16 cellular contexts compared by ENCODE assay signal in genomic region chr17:3603119-3603869, GRCh38. TPM values are rescaled to one million over a fixed set of nuclear protein-coding genes. Genes with fewer than 3 reads are reported as not detected.
A peak's percentile ranks its signal among the peaks of the same experiment; 100 is the strongest.
DNase-seq lines count a peak whose midpoint lies in the region; ATAC-seq, FAIRE-seq and TF ChIP-seq lines count a peak whose summit lies in the region.
"Had no signal": no experiment of that assay in that cellular context is flagged by ENCODE, and none has a peak within 500 bp of the region (broad histone marks: within the 10 kb centered on the region; RNA-seq: fewer than 3 reads in every experiment).

No MANE protein-coding gene starts in this region.

- intact Hi-C loops in kidney (cut with DNase I): no loop called here
- intact Hi-C loops in activated T-helper 2 cell treated with anti-CD3 and anti-CD28 coated beads, Interferon-gamma antibody, Interleukin-2, Interleukin-4, amounts not matched to agents 10 μg/mL and 5 μg/mL and 100 μg/mL, durations not matched to agents 14 hours and 24 hours and 36 hours (cut with micrococcal nuclease): no loop called here

- H3K36me3 Mint-ChIP-seq in activated T-helper 2 cell treated with anti-CD3 and anti-CD28 coated beads, Interferon-gamma antibody, Interleukin-2, Interleukin-4, amounts not matched to agents 10 μg/mL and 5 μg/mL and 100 μg/mL, durations not matched to agents 14 hours and 24 hours and 36 hours (ENCODE audit: low read depth): peaks cover 12% of the 10 kb centered on the region

- no peak overlapping the region for H3K4me3 Mint-ChIP-seq in activated T-helper 2 cell treated with anti-CD3 and anti-CD28 coated beads, Interferon-gamma antibody, Interleukin-2, Interleukin-4, amounts not matched to agents 10 μg/mL and 5 μg/mL and 100 μg/mL, durations not matched to agents 14 hours and 24 hours and 36 hours (ENCODE audit: low read depth)
- H3K4me3 Mint-ChIP-seq: CD8-positive, alpha-beta T cell; neural crest cell had no signal

- H3K4me1 Mint-ChIP-seq in activated T-helper 2 cell treated with anti-CD3 and anti-CD28 coated beads, Interferon-gamma antibody, Interleukin-2, Interleukin-4, amounts not matched to agents 10 μg/mL and 5 μg/mL and 100 μg/mL, durations not matched to agents 14 hours and 24 hours and 36 hours (ENCODE audit: low read depth): no peaks in the 10 kb centered on the region
- H3K4me1 Mint-ChIP-seq: neural crest cell had no signal

- H3K4me3 ChIP-seq in AG10803 (ENCODE audit: low read length) (no peak overlapping the region), choroid plexus epithelial cell (ENCODE audit: low read depth, low read length) (no peak overlapping the region), kidney (ENCODE audit: low read length in 2 of 2) (no peak overlapping the region)
- H3K4me3 ChIP-seq: SJSA1 had no signal

- H3K27me3 Mint-ChIP-seq in activated T-helper 2 cell treated with anti-CD3 and anti-CD28 coated beads, Interferon-gamma antibody, Interleukin-2, Interleukin-4, amounts not matched to agents 10 μg/mL and 5 μg/mL and 100 μg/mL, durations not matched to agents 14 hours and 24 hours and 36 hours (ENCODE audit: low read depth): no peaks in the 10 kb centered on the region

- no peak overlapping the region for H3K9ac ChIP-seq in kidney (ENCODE audit: low read length in 2 of 2)

- TF ChIP-seq CTCF in AG10803 (conservative IDR thresholded peaks at IDR 0.05; ENCODE audit: low read length) (no peak), choroid plexus epithelial cell (conservative IDR thresholded peaks at IDR 0.05; ENCODE audit: low read depth, low read length) (no peak), kidney (IDR thresholded peaks at IDR 0.05; ENCODE audit: borderline replicate concordance, extremely low read depth, insufficient read depth) (no peak)

- H3K27ac ChIP-seq in kidney (ENCODE audit: low read depth in 2 of 2, low read length in 2 of 2): no peak overlapping the region
- H3K27ac ChIP-seq: SJSA1 had no signal

- DNase-seq in AG10803 (ENCODE audit: low read depth): peak; percentile 72
- peak; percentile 84 for DNase-seq in HT1080 (ENCODE audit: low read depth)
- DNase-seq in choroid plexus epithelial cell (ENCODE audit: low read depth): peak; percentile 74
- peak; percentile 22 for DNase-seq in kidney
- DNase-seq in activated T-helper 2 cell treated with anti-CD3 and anti-CD28 coated beads, Interferon-gamma antibody, Interleukin-2, Interleukin-4, amounts not matched to agents 10 μg/mL and 5 μg/mL and 100 μg/mL, durations not matched to agents 14 hours and 24 hours and 36 hours (ENCODE audit: low spot score): no peak
- no peak for DNase-seq in NOMO-1 treated with dmso at 0.1 percent for 144 hours (lab: John Stamatoyannopoulos, UW; ENCODE audit: unreplicated experiment)
- DNase-seq in NCI-H2196 (lab: John Stamatoyannopoulos, UW; ENCODE audit: unreplicated experiment): no peak
- DNase-seq: activated gamma-delta T cell; CD8-positive, alpha-beta T cell; effector memory CD4-positive, alpha-beta T cell; NCI-H2171 treated with DMSO at 0.1 percent for 48 hours; stimulated activated naive CD4-positive, alpha-beta T cell treated with Interleukin-2 at 50 U/mL for 16 hours had no signal

- H3K4me1 ChIP-seq in kidney (ENCODE audit: control insufficient read depth in 1 of 2, insufficient read depth in 1 of 2, low read depth in 1 of 2, low read length in 2 of 2): no peaks in the 10 kb centered on the region
- H3K4me1 ChIP-seq: SJSA1 had no signal

- no peak for FAIRE-seq in kidney (lab: Jason Lieb, UNC)
- FAIRE-seq: urothelium cell line had no signal

- H3K9me3 ChIP-seq in kidney (ENCODE audit: control insufficient read depth in 1 of 2, low read length in 2 of 2): no peaks in the 10 kb centered on the region
- H3K9me3 ChIP-seq: SJSA1 had no signal

- no peak overlapping the region for H3K27ac Mint-ChIP-seq in activated T-helper 2 cell treated with anti-CD3 and anti-CD28 coated beads, Interferon-gamma antibody, Interleukin-2, Interleukin-4, amounts not matched to agents 10 μg/mL and 5 μg/mL and 100 μg/mL, durations not matched to agents 14 hours and 24 hours and 36 hours
- H3K27ac Mint-ChIP-seq: CD8-positive, alpha-beta T cell had no signal

- H3K9me3 Mint-ChIP-seq in activated T-helper 2 cell treated with anti-CD3 and anti-CD28 coated beads, Interferon-gamma antibody, Interleukin-2, Interleukin-4, amounts not matched to agents 10 μg/mL and 5 μg/mL and 100 μg/mL, durations not matched to agents 14 hours and 24 hours and 36 hours: no peaks in the 10 kb centered on the region
- H3K9me3 Mint-ChIP-seq: CD8-positive, alpha-beta T cell; neural crest cell had no signal

- no peak for ATAC-seq in GM18870 (IDR thresholded peaks at IDR 0.05; ENCODE audit: unreplicated experiment)
- ATAC-seq: CD8-positive, alpha-beta T cell had no signal

- H3K36me3 ChIP-seq in kidney (ENCODE audit: control insufficient read depth in 1 of 2, insufficient read depth in 2 of 2, low read length in 2 of 2): peaks cover 6 to 12% of the 10 kb centered on the region in 2 donors
- H3K36me3 ChIP-seq: SJSA1 had no signal

RNA-seq across cellular contexts. Expression of gene TRPV1, which starts 5.9 kb away (rescaled TPM):
- 1.2 and 1.3 TPM in 2 replicates for total RNA-seq in HT1080 (2014; rRNA removed; shearing (Covaris generic))
- polyA plus RNA-seq in HT1080 (2015; cell fraction: cytosol; rRNA removed): 0.72 and 1.1 TPM in 2 replicates
- polyA plus RNA-seq in HT1080 (2015; cell fraction: nucleus; rRNA removed): 5.2 and 7.5 TPM in 2 replicates
- total RNA-seq in kidney: 4.2 TPM
- 4.7 TPM for polyA plus RNA-seq in kidney (ENCODE audit: insufficient read depth, low read depth, low replicate concordance)
- 6.1 and 6.8 TPM in 2 replicates for total RNA-seq in activated T-helper 2 cell treated with anti-CD3 and anti-CD28 coated beads, Interferon-gamma antibody, Interleukin-2, Interleukin-4, amounts not matched to agents 10 μg/mL and 5 μg/mL and 100 μg/mL, durations not matched to agents 14 hours and 24 hours and 36 hours

RNA-seq across cellular contexts. Expression of gene SHPK, which starts 32.8 kb away (rescaled TPM):
- 24.7 and 31.2 TPM in 2 replicates for total RNA-seq in HT1080 (2014; rRNA removed; shearing (Covaris generic))
- 12.1 and 13.4 TPM in 2 replicates for polyA plus RNA-seq in HT1080 (2015; cell fraction: cytosol; rRNA removed)
- polyA plus RNA-seq in HT1080 (2015; cell fraction: nucleus; rRNA removed): 19.2 and 19.4 TPM in 2 replicates
- total RNA-seq in kidney: 17.5 TPM
- 9.2 TPM for polyA plus RNA-seq in kidney (ENCODE audit: insufficient read depth, low read depth, low replicate concordance)
- total RNA-seq in activated T-helper 2 cell treated with anti-CD3 and anti-CD28 coated beads, Interferon-gamma antibody, Interleukin-2, Interleukin-4, amounts not matched to agents 10 μg/mL and 5 μg/mL and 100 μg/mL, durations not matched to agents 14 hours and 24 hours and 36 hours: 19.5 and 19.7 TPM in 2 replicates

RNA-seq across cellular contexts. Expression of gene CTNS, which starts 33.3 kb away (rescaled TPM):
- total RNA-seq in HT1080 (2014; rRNA removed; shearing (Covaris generic)): 29.4 and 30.2 TPM in 2 replicates
- 15.1 and 20.1 TPM in 2 replicates for polyA plus RNA-seq in HT1080 (2015; cell fraction: cytosol; rRNA removed)
- polyA plus RNA-seq in HT1080 (2015; cell fraction: nucleus; rRNA removed): 20.0 and 20.3 TPM in 2 replicates
- 15.7 TPM for total RNA-seq in kidney
- 11.9 TPM for polyA plus RNA-seq in kidney (ENCODE audit: insufficient read depth, low read depth, low replicate concordance)
- 46.6 and 47.9 TPM in 2 replicates for total RNA-seq in activated T-helper 2 cell treated with anti-CD3 and anti-CD28 coated beads, Interferon-gamma antibody, Interleukin-2, Interleukin-4, amounts not matched to agents 10 μg/mL and 5 μg/mL and 100 μg/mL, durations not matched to agents 14 hours and 24 hours and 36 hours

RNA-seq across cellular contexts. Expression of gene TRPV3, which starts 45.7 kb away (rescaled TPM):
- 0.02 and 0.07 TPM in 2 replicates for total RNA-seq in HT1080 (2014; rRNA removed; shearing (Covaris generic))
- 0.06 and 0.10 TPM in 2 replicates for polyA plus RNA-seq in HT1080 (2015; cell fraction: cytosol; rRNA removed)
- 0.16 and 0.29 TPM in 2 replicates for polyA plus RNA-seq in HT1080 (2015; cell fraction: nucleus; rRNA removed)
- 1.2 TPM for total RNA-seq in kidney
- polyA plus RNA-seq in kidney (ENCODE audit: insufficient read depth, low read depth, low replicate concordance): 0.13 TPM
- 0.46 and 0.92 TPM in 2 replicates for total RNA-seq in activated T-helper 2 cell treated with anti-CD3 and anti-CD28 coated beads, Interferon-gamma antibody, Interleukin-2, Interleukin-4, amounts not matched to agents 10 μg/mL and 5 μg/mL and 100 μg/mL, durations not matched to agents 14 hours and 24 hours and 36 hours
- total RNA-seq: SJSA1 had no signal

Comparison
In these comparisons a context has a peak if more than half of its experiments do, and no peak if none do; other contexts are left out.
1. DNase-seq: peak in AG10803 (single experiment), HT1080 (single experiment), choroid plexus epithelial cell (single experiment) and kidney (single experiment); none in activated T-helper 2 cell treated with anti-CD3 and anti-CD28 coated beads, Interferon-gamma antibody, Interleukin-2, Interleukin-4, amounts not matched to agents 10 μg/mL and 5 μg/mL and 100 μg/mL, durations not matched to agents 14 hours and 24 hours and 36 hours (single experiment), NOMO-1 treated with dmso at 0.1 percent for 144 hours (single experiment) and NCI-H2196 (single experiment).